In the genomic region with DNA sequence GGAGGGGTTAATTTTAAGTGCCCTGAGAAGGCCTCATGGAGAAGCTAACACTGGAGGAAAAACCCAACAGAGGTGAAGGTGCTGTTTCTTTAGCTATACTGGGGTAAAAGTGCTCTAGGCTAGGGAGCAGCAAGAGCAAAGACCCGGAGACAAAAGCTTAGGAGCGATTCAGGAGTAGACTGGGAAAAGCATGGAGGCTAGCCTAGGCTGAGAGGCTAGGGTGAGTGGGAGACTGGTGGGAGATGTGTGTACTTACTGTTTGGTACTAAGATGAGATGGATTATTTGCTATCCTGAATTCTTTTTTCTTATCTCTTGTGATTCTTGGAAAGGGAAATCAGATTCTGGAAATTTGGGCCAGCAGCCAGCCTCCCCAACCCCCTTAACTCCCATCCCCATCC, we compare ENCODE assay signal across 10 cellular contexts. TPM values are rescaled to one million over a fixed set of nuclear protein-coding genes. Genes with fewer than 3 reads are reported as not detected.
DNase-seq lines count a peak whose midpoint lies in the region; ATAC-seq and TF ChIP-seq lines count a peak whose summit lies in the region.
"Had no signal": no experiment of that assay in that cellular context is flagged by ENCODE, and none has a peak within 500 bp of the region (broad histone marks: within the 10 kb centered on the region; RNA-seq: fewer than 3 reads in every experiment).

No MANE protein-coding gene starts in this region.

- H3K9ac ChIP-seq in KMS-11 (no peak overlapping the region), mammary epithelial cell (ENCODE audit: insufficient read depth, low read length) (peak overlapping the region; percentile 91)

- peaks cover 39% of the 10 kb centered on the region for H3K4me1 ChIP-seq in CD8-positive, alpha-beta memory T cell (ENCODE audit: insufficient read depth, low read length)
- H3K4me1 ChIP-seq in KMS-11 (ENCODE audit: low read depth, poor library complexity, severe bottlenecking): peaks cover 27% of the 10 kb centered on the region
- H3K4me1 ChIP-seq in mammary epithelial cell (ENCODE audit: insufficient read depth, low read length): peaks cover 21% of the 10 kb centered on the region

- DNase-seq in CD8-positive, alpha-beta memory T cell: no peak
- DNase-seq in mammary epithelial cell: peak; percentile 6
- DNase-seq in natural killer cell treated with Interleukin-12 subunit alpha and Interleukin-12 subunit beta and Interleukin-15 and Interleukin-18, amount 100 ng/mL, for 72 hours (ENCODE audit: low spot score): no peak
- DNase-seq in GM13976 (ENCODE audit: low spot score): no peak
- no peak for DNase-seq in activated CD4-positive, alpha-beta T cell treated with anti-CD3 and anti-CD28 coated beads for 1 hour
- DNase-seq: NCI-H1417 had no signal

- peak overlapping the region; percentile 92 to 99 (median 94) for H3K4me3 Mint-ChIP-seq in CD8-positive, alpha-beta memory T cell
- peak overlapping the region; percentile 97 for H3K4me3 Mint-ChIP-seq in natural killer cell treated with Interleukin-12 subunit alpha and Interleukin-12 subunit beta and Interleukin-15 and Interleukin-18, amount 100 ng/mL, for 72 hours

- H3K79me2 ChIP-seq in KMS-11 (ENCODE audit: insufficient read depth, low read depth) (peaks cover 67% of the 10 kb centered on the region), mammary epithelial cell (ENCODE audit: insufficient read depth, low read length) (peaks cover 69% of the 10 kb centered on the region)

- peaks cover 6 to 28% (median 14%) of the 10 kb centered on the region in 3 donors for H3K36me3 Mint-ChIP-seq in CD8-positive, alpha-beta memory T cell
- H3K36me3 Mint-ChIP-seq in natural killer cell treated with Interleukin-12 subunit alpha and Interleukin-12 subunit beta and Interleukin-15 and Interleukin-18, amount 100 ng/mL, for 72 hours: peaks cover 23% of the 10 kb centered on the region

- TF ChIP-seq CTCF in KMS-11 (conservative IDR thresholded peaks at IDR 0.05; ENCODE audit: low read depth, low read length) (no peak), mammary epithelial cell (conservative IDR thresholded peaks at IDR 0.05 in 1 of 2, IDR thresholded peaks at IDR 0.05 in 1 of 2; ENCODE audit: extremely low read depth in 1 of 2, insufficient read depth in 1 of 2, low read depth in 1 of 2, low read length in 2 of 2) (no peak), GM13976 (IDR thresholded peaks at IDR 0.05; ENCODE audit: borderline replicate concordance, control extremely low read depth, extremely low read depth, insufficient read depth, missing control alignments) (no peak)

- intact Hi-C loops in mammary epithelial cell (cut with micrococcal nuclease): no loop called here

- peaks cover 0 to 3% (median 0%) of the 10 kb centered on the region in 5 donors for H3K9me3 Mint-ChIP-seq in CD8-positive, alpha-beta memory T cell
- H3K9me3 Mint-ChIP-seq in natural killer cell treated with Interleukin-12 subunit alpha and Interleukin-12 subunit beta and Interleukin-15 and Interleukin-18, amount 100 ng/mL, for 72 hours: no peaks in the 10 kb centered on the region

- H4K20me1 ChIP-seq in KMS-11 (ENCODE audit: insufficient read depth) (no peaks in the 10 kb centered on the region; the same call in 1 of the 2 replicates), mammary epithelial cell (ENCODE audit: insufficient read depth, low read length) (no peaks in the 10 kb centered on the region)

- H3K9me3 ChIP-seq in CD8-positive, alpha-beta memory T cell (ENCODE audit: low read length): no peaks in the 10 kb centered on the region
- H3K9me3 ChIP-seq in mammary epithelial cell (replicated peaks; ENCODE audit: insufficient read depth, low read length): no peaks in the 10 kb centered on the region
- H3K9me3 ChIP-seq: esophagus muscularis mucosa had no signal

- POLR2A ChIA-PET in CD8-positive, alpha-beta memory T cell (lab: Charles Lee): no interaction called here

- H3K4me2 ChIP-seq in KMS-11: peak overlapping the region; percentile 75
- H3K4me2 ChIP-seq in mammary epithelial cell (ENCODE audit: insufficient read depth, low read depth, low read length): peak overlapping the region; percentile 93

- H3K36me3 ChIP-seq in CD8-positive, alpha-beta memory T cell (ENCODE audit: insufficient read depth, low read length): no peaks in the 10 kb centered on the region
- H3K36me3 ChIP-seq in KMS-11 (ENCODE audit: insufficient read depth) (no peaks in the 10 kb centered on the region), mammary epithelial cell (ENCODE audit: insufficient read depth, low read length) (peaks cover 6% of the 10 kb centered on the region)

- peaks cover 43 to 60% (median 50%) of the 10 kb centered on the region in 3 donors for H3K4me1 Mint-ChIP-seq in CD8-positive, alpha-beta memory T cell
- H3K4me1 Mint-ChIP-seq in natural killer cell treated with Interleukin-12 subunit alpha and Interleukin-12 subunit beta and Interleukin-15 and Interleukin-18, amount 100 ng/mL, for 72 hours (ENCODE audit: low read depth in 2 of 2): peaks cover 35 to 38% of the 10 kb centered on the region in 2 donors

- H3K27me3 ChIP-seq in CD8-positive, alpha-beta memory T cell (ENCODE audit: insufficient read depth, low read length, poor library complexity, severe bottlenecking): no peaks in the 10 kb centered on the region
- no peaks in the 10 kb centered on the region for H3K27me3 ChIP-seq in KMS-11 (ENCODE audit: insufficient read depth, low read depth)
- H3K27me3 ChIP-seq in mammary epithelial cell (ENCODE audit: insufficient read depth, low read length): no peaks in the 10 kb centered on the region
- H3K27me3 ChIP-seq: esophagus muscularis mucosa had no signal

- H2AFZ ChIP-seq in KMS-11 (ENCODE audit: low read depth) (no peak overlapping the region), mammary epithelial cell (ENCODE audit: low read depth, low read length) (no peak overlapping the region)

- H3K27me3 Mint-ChIP-seq in CD8-positive, alpha-beta memory T cell: no peaks in the 10 kb centered on the region
- H3K27me3 Mint-ChIP-seq in natural killer cell treated with Interleukin-12 subunit alpha and Interleukin-12 subunit beta and Interleukin-15 and Interleukin-18, amount 100 ng/mL, for 72 hours: no peaks in the 10 kb centered on the region

- ATAC-seq in natural killer cell treated with Interleukin-12 subunit alpha and Interleukin-12 subunit beta and Interleukin-15 and Interleukin-18, amount 100 ng/mL, for 72 hours: no peak
- ATAC-seq in HG02623 (IDR thresholded peaks at IDR 0.05; ENCODE audit: unreplicated experiment) (no peak), HG02763 (IDR thresholded peaks at IDR 0.05; ENCODE audit: unreplicated experiment) (no peak)

- peak overlapping the region in 5 of 8 donors; percentile 19 to 96 (median 88) for H3K27ac Mint-ChIP-seq in CD8-positive, alpha-beta memory T cell
- H3K27ac Mint-ChIP-seq in natural killer cell treated with Interleukin-12 subunit alpha and Interleukin-12 subunit beta and Interleukin-15 and Interleukin-18, amount 100 ng/mL, for 72 hours: peak overlapping the region; percentile 73 to 95

- peak overlapping the region; percentile 90 for H3K4me3 ChIP-seq in CD8-positive, alpha-beta memory T cell (ENCODE audit: low read length)
- no peak overlapping the region for H3K4me3 ChIP-seq in KMS-11 (IDR thresholded peaks at IDR 0.05; ENCODE audit: insufficient read depth, low read depth, low read length)
- peak overlapping the region; percentile 12 to 92 (median 64) for H3K4me3 ChIP-seq in mammary epithelial cell (replicated peaks in 1 of 3; ENCODE audit: insufficient read depth in 1 of 3, low read depth in 2 of 3, low read length in 3 of 3)

- H3K27ac ChIP-seq in CD8-positive, alpha-beta memory T cell (ENCODE audit: low read depth, low read length): peak overlapping the region; percentile 72
- no peak overlapping the region for H3K27ac ChIP-seq in KMS-11
- H3K27ac ChIP-seq in mammary epithelial cell (ENCODE audit: insufficient read depth, low read depth, low read length): peak overlapping the region; percentile 77
- H3K27ac ChIP-seq: esophagus muscularis mucosa had no signal

- CTCF ChIA-PET in CD8-positive, alpha-beta memory T cell (lab: Charles Lee): no interaction called here
- CTCF ChIA-PET in mammary epithelial cell (lab: Charles Lee; ENCODE audit: low non-redundant PET): no interaction called here

- in situ Hi-C loops in mammary epithelial cell (cut with MboI; ENCODE audit: low sequenced_read_pairs in 2 of 2): no loop called here
- in situ Hi-C loops in GM13976 (cut with MboI; ENCODE audit: low sequenced_read_pairs, unreplicated experiment): no loop called here

- BruUV-seq in mammary epithelial cell (replicated peaks; lab: Mats Ljungman, UMichigan): no TSS peak

- WGBS in mammary epithelial cell (ENCODE audit: low coverage, missing lambda C conversion rate): 36% methylated on average over 2 of the region's 2 CpGs

- dilution Hi-C loops in mammary epithelial cell (cut with HindIII; ENCODE audit: low sequenced_read_pairs): no loop called here

RNA-seq across cellular contexts. Expression of gene GIGYF2, which starts 2.0 kb away (rescaled TPM):
- total RNA-seq in CD8-positive, alpha-beta memory T cell: 10 to 100 TPM; 54.7 to 55.8 TPM
- 27.2 TPM for polyA plus RNA-seq in CD8-positive, alpha-beta memory T cell
- 10 to 100 TPM; 45.3 to 52.2 TPM for total RNA-seq in mammary epithelial cell
- 22.4 TPM for polyA plus RNA-seq in mammary epithelial cell
- 73.7 TPM for polyA minus RNA-seq in mammary epithelial cell
- 100 to 1,000 TPM in 1 of 2 donors, 10 to 100 TPM in 1; 91.5 to 101 TPM for total RNA-seq in natural killer cell treated with Interleukin-12 subunit alpha and Interleukin-12 subunit beta and Interleukin-15 and Interleukin-18, amount 100 ng/mL, for 72 hours
